ENCODE assay signal across 8 cellular contexts in the genomic region with DNA sequence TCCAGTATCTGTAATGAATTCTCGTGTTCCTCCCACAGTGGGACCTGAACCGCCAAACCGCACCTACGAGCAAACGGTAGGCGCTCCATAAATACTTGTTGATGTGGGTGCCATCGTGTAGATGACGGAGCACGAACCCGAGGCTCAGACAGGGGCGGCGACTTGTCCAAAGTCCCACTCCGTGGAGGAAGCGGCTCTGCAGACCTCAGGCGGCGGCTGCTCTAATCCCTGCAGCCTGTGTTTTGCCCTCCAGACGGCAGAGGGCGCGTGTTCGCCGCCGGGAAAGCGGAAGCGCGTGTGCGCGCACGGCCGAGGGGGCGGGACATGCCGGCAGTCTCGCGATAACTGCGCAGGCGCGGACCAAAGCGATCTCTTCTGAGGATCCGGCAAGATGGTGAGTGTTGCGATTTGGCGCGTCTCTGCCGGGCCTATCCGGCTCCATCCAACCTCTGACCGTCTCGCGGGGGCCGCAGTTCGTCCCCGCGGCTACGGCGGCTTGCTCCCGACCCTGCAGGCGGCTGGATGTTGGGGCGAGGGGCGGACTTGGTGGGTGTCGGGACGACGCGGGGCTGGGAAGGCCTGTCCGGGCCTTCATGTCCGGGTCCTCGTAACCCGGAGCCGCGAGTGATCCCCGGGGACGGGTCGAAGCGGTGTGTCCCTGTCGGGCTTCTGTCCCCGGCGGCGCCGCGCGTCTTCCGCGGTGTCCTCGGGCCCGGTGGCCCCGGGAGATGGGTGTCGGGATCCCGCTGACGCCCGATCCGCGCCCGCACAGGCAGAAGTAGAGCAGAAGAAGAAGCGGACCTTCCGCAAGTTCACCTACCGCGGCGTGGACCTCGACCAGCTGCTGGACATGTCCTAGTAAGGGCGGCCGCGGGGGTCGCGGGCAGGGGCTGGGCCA. TPM values are rescaled to one million over a fixed set of nuclear protein-coding genes. Genes with fewer than 3 reads are reported as not detected.
A peak's percentile ranks its signal among the peaks of the same experiment; 100 is the strongest.
DNase-seq lines count a peak whose midpoint lies in the region; ATAC-seq and TF ChIP-seq lines count a peak whose summit lies in the region.

A gene (plus strand): TSS at position 362 of the 898 bp plus-strand sequence. CDS start 30 bp downstream, at position 392.

- ATAC-seq in HCT116, result peak; percentile 86

- H3K4me2 ChIP-seq in HCT116 (ENCODE audit: low read length), result peak within 1 kb of the TSS; percentile 93

- H3K36me3 ChIP-seq in HCT116 (ENCODE audit: control insufficient read depth in 1 of 2, insufficient read depth in 2 of 2, low read length in 2 of 2) (peaks cover 19 to 49% of the 10 kb centered on the region in 2 experiments), neutrophil (peaks cover 49% of the 10 kb centered on the region)

- H4K20me1 ChIP-seq in HCT116 (ENCODE audit: insufficient read depth), result peaks cover 21% of the 10 kb centered on the region; the same call in 1 of the 2 replicates

- intact Hi-C loops in HCT116 (cut with micrococcal nuclease), result no loop called here

- POLR2A ChIA-PET in HCT116 (lab: Charles Lee), result no interaction called here

- H3K27me3 ChIP-seq in HCT116 (ENCODE audit: insufficient read depth, low read length) (no peaks in the 10 kb centered on the region), neutrophil (no peaks in the 10 kb centered on the region)

- BruUV-seq in HCT116 (replicated peaks; lab: Mats Ljungman, UMichigan), result TSS peak; percentile 74

- peak; percentile 93 for TF ChIP-seq POLR2A in HCT116 (IDR thresholded peaks at IDR 0.05; ENCODE audit: borderline replicate concordance, extremely low read depth, insufficient read depth, insufficient read length)

- RAD21 ChIA-PET in HCT116 (lab: Charles Lee; ENCODE audit: low non-redundant PET in 1 of 2, low total read pairs in 2 of 2, uncharacterized antibody in 2 of 2, unreplicated experiment in 2 of 2), result no interaction called here

- DNase-seq in GF-D8 (lab: John Stamatoyannopoulos, UW), result peak; percentile 74
- peak; percentile 90 for DNase-seq in HCT116 (ENCODE audit: low read depth, low spot score)
- peak; percentile 94 for DNase-seq in MV-4-11 (lab: John Stamatoyannopoulos, UW)
- DNase-seq in SK-MEL-5 (ENCODE audit: low read depth, low spot score), result peak; percentile 89
- peak; percentile 87 to 95 (median 94) for DNase-seq in activated naive CD4-positive, alpha-beta T cell (lab: John Stamatoyannopoulos, UW)
- DNase-seq in foreskin melanocyte, result peak; percentile 91

- H3K4me1 ChIP-seq in HCT116 (ENCODE audit: control insufficient read depth in 1 of 2, insufficient read depth in 2 of 2, low read length in 2 of 2) (peaks cover 42 to 60% of the 10 kb centered on the region in 2 experiments), neutrophil (ENCODE audit: control insufficient read depth in 1 of 2, insufficient read depth in 1 of 2, low read depth in 1 of 2, low read length in 1 of 2) (peaks cover 13 to 20% of the 10 kb centered on the region in 2 experiments)

- peak within 1 kb of the TSS; percentile 98 for H3K9ac ChIP-seq in HCT116 (ENCODE audit: low read length)

- no peaks in the 10 kb centered on the region for H3K9me3 ChIP-seq in HCT116 (ENCODE audit: control insufficient read depth in 1 of 2, insufficient read depth in 1 of 2, low read depth in 1 of 2, low read length in 2 of 2)
- H3K9me3 ChIP-seq in neutrophil, result no peaks in the 10 kb centered on the region

- TF ChIP-seq CTCF in HCT116 (IDR thresholded peaks at IDR 0.05 in 2 of 3, conservative IDR thresholded peaks at IDR 0.05 in 1 of 3; ENCODE audit: borderline replicate concordance in 1 of 3, insufficient read depth in 1 of 3, low read depth in 2 of 3, low read length in 2 of 3) (peak; percentile 67 to 92 (median 79)), neutrophil (IDR thresholded peaks at IDR 0.05) (peak; percentile 100), subcutaneous adipose tissue (IDR thresholded peaks at IDR 0.05; ENCODE audit: low read depth) (no peak)

- TF ChIP-seq RAD21 in HCT116 (IDR thresholded peaks at IDR 0.05; ENCODE audit: low read depth), result peak; percentile 9; the same call in 1 of the 2 replicates

- no peak within 1 kb of the TSS for H2AFZ ChIP-seq in HCT116 (ENCODE audit: low read depth, low read length, poor library complexity, severe bottlenecking)

- CTCF ChIA-PET in HCT116 (lab: Charles Lee), result no interaction called here

- in situ Hi-C loops in SK-MEL-5 (cut with HindIII; ENCODE audit: low pct_unique_long_range_greater_than_20kb, low sequenced_read_pairs), result no loop called here

- H3K27ac ChIP-seq in HCT116 (ENCODE audit: low read depth, low read length), result peak within 1 kb of the TSS; percentile 82
- peak within 1 kb of the TSS; percentile 75 for H3K27ac ChIP-seq in neutrophil

- H3K4me3 ChIP-seq in HCT116 (replicated peaks in 1 of 2; ENCODE audit: low read depth in 1 of 2, low read length in 2 of 2) (peak within 1 kb of the TSS; percentile 76 to 96), neutrophil (ENCODE audit: low read depth in 1 of 2, low read length in 1 of 2) (peak within 1 kb of the TSS; percentile 75 to 79)

- H3K79me2 ChIP-seq in HCT116 (ENCODE audit: insufficient read depth, low read length), result peaks cover 48% of the 10 kb centered on the region

- no peaks in the 10 kb centered on the region for H3K9me2 ChIP-seq in HCT116 (ENCODE audit: insufficient read depth)

TF ChIP-seq in HCT116, 20 proteins besides CTCF, POLR2A, EP300 and RAD21:
- TF ChIP-seq SRF (IDR thresholded peaks at IDR 0.05; ENCODE audit: low read depth) (no peak; the same call in 1 of the 2 replicates), CBX3 (IDR thresholded peaks at IDR 0.05; ENCODE audit: low read depth) (peak; percentile 96), EGR1 (IDR thresholded peaks at IDR 0.05; ENCODE audit: low read depth) (peak; percentile 76), ELF1 (IDR thresholded peaks at IDR 0.05; ENCODE audit: borderline replicate concordance, low read depth) (no peak; the same call in 1 of the 2 replicates), POLR2AphosphoS5 (IDR thresholded peaks at IDR 0.05; ENCODE audit: low read depth, low read length) (peak; percentile 99), SP1 (IDR thresholded peaks at IDR 0.05; ENCODE audit: low read depth) (peak; percentile 87), ZFX (IDR thresholded peaks at IDR 0.05) (peak; percentile 98), YY1 (IDR thresholded peaks at IDR 0.05; ENCODE audit: extremely low read depth, insufficient replicate concordance, low read depth, low read length) (peak; percentile 84), TCF7L2 (IDR thresholded peaks at IDR 0.05; ENCODE audit: borderline replicate concordance, extremely low read depth, insufficient read depth, insufficient read length) (peak; percentile 84), EZH2 (IDR thresholded peaks at IDR 0.05) (no peak), SIN3A (IDR thresholded peaks at IDR 0.05; ENCODE audit: low read depth) (peak; percentile 96)
- TF ChIP-seq, protein P1, sequence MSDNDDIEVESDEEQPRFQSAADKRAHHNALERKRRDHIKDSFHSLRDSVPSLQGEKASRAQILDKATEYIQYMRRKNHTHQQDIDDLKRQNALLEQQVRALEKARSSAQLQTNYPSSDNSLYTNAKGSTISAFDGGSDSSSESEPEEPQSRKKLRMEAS (IDR thresholded peaks at IDR 0.05), result peak; percentile 95
- TF ChIP-seq, protein P2, sequence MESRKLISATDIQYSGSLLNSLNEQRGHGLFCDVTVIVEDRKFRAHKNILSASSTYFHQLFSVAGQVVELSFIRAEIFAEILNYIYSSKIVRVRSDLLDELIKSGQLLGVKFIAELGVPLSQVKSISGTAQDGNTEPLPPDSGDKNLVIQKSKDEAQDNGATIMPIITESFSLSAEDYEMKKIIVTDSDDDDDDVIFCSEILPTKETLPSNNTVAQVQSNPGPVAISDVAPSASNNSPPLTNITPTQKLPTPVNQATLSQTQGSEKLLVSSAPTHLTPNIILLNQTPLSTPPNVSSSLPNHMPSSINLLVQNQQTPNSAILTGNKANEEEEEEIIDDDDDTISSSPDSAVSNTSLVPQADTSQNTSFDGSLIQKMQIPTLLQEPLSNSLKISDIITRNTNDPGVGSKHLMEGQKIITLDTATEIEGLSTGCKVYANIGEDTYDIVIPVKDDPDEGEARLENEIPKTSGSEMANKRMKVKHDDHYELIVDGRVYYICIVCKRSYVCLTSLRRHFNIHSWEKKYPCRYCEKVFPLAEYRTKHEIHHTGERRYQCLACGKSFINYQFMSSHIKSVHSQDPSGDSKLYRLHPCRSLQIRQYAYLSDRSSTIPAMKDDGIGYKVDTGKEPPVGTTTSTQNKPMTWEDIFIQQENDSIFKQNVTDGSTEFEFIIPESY (IDR thresholded peaks at IDR 0.05; ENCODE audit: extremely low read depth, insufficient replicate concordance, low read length), result peak; percentile 97

RNA-seq across cellular contexts. Expression of the gene that starts here (rescaled TPM):
- total RNA-seq in HCT116 (2021; ENCODE audit: unreplicated experiment) (1,862 TPM), subcutaneous adipose tissue (1,000 to 10,000 TPM; 2,032 to 3,816 (median 2,914) TPM)
- 2,807 and 2,860 TPM in 2 replicates for polyA plus RNA-seq in HCT116 (2012)
- total RNA-seq in SK-MEL-5 (2014; rRNA removed; shearing (Covaris generic)), result 1,300 and 1,363 TPM in 2 replicates
- polyA plus RNA-seq in SK-MEL-5 (2015; cell fraction: cytosol; rRNA removed), result 2,098 and 4,091 TPM in 2 replicates
- 241 and 356 TPM in 2 replicates for polyA plus RNA-seq in SK-MEL-5 (2015; cell fraction: nucleus; rRNA removed)

Comparison
In these comparisons a context has a peak if more than half of its experiments do, and no peak if none do; other contexts are left out.
1. Peak in every context shown above with its lines: DNase-seq, ATAC-seq, H3K4me3 ChIP-seq and H3K27ac ChIP-seq.